20 cellular contexts compared by ENCODE assay signal in the genomic region with DNA sequence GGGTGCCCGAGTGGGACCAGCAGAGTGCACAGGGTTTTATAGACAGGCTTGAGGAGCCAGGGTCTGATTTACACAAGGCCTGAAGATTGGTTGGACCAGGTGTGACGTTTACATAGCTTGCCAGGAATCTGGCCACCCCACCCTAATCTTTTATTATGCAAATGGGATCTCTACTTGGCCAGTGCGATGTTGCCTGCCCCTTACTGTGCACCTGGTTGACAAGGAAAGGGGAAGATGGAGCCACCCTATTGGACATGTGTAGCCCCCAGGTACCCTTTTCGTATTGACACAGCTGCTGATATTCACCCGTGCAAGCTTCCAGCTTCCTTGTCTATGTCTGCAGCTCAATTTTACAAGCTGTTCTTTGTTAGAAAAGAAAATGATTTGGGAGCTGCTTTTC.
DNase-seq lines count a peak whose midpoint lies in the region; ATAC-seq and TF ChIP-seq lines count a peak whose summit lies in the region.
"Had no signal": no experiment of that assay in that cellular context is flagged by ENCODE, and none has a peak within 500 bp of the region (broad histone marks: within the 10 kb centered on the region; RNA-seq: fewer than 3 reads in every experiment).

No MANE protein-coding gene starts in this region.

- TF ChIP-seq POLR2A in IMR-90 (IDR thresholded peaks at IDR 0.05; ENCODE audit: low read depth, low read length) (no peak), GM18505 (IDR thresholded peaks at IDR 0.05; ENCODE audit: borderline replicate concordance, extremely low read depth, insufficient read depth, insufficient read length) (no peak)

- peaks cover 19 to 31% of the 10 kb centered on the region in 2 donors for H3K27me3 Mint-ChIP-seq in CD4-positive, alpha-beta memory T cell

- H3K27ac ChIP-seq in 22Rv1 (peak overlapping the region; percentile 51), IMR-90 (ENCODE audit: insufficient read depth, low read length) (no peak overlapping the region), VCaP (peak overlapping the region; percentile 76)
- no peak overlapping the region for H3K27ac ChIP-seq in CD4-positive, alpha-beta memory T cell (ENCODE audit: low read depth, low read length)
- H3K27ac ChIP-seq: A549, brain microvascular endothelial cell, GM23248, upper lobe of left lung had no signal

- H2BK5ac ChIP-seq in IMR-90 (ENCODE audit: low read depth, low read length, poor library complexity, severe bottlenecking): no peak overlapping the region

- no peak overlapping the region for H3K27ac Mint-ChIP-seq in CD4-positive, alpha-beta memory T cell
- H3K27ac Mint-ChIP-seq: activated CD4-positive, alpha-beta memory T cell treated with anti-CD3 and anti-CD28 coated beads, Interleukin-2, amount 10 ng/mL, durations not matched to agents 7 days and 5 days; activated naive CD8-positive, alpha-beta T cell treated with anti-CD3 and anti-CD28 coated beads for 36 hours; CD14-positive monocyte; stimulated activated naive CD8-positive, alpha-beta T cell treated with anti-CD3 and anti-CD28 coated beads, Interleukin-15, Interleukin-2, amounts not matched to agents 100 ng/mL and 50 ng/mL, for 24 hours had no signal

- TF ChIP-seq CTCF in 22Rv1 (IDR thresholded peaks at IDR 0.05): no peak
- no peak for TF ChIP-seq CTCF in IMR-90 (conservative IDR thresholded peaks at IDR 0.05; ENCODE audit: low read depth, low read length)
- no peak for TF ChIP-seq CTCF in VCaP (conservative IDR thresholded peaks at IDR 0.05)

- no peak overlapping the region for H2AK9ac ChIP-seq in IMR-90 (replicated peaks; ENCODE audit: low read depth, low read length, poor library complexity)

- no TSS peak for BruUV-seq in IMR-90 (replicated peaks; lab: Mats Ljungman, UMichigan)

- no peak overlapping the region for H3K23ac ChIP-seq in IMR-90 (ENCODE audit: low read depth, low read length)

- no peak for TF ChIP-seq RAD21 in IMR-90 (IDR thresholded peaks at IDR 0.05; ENCODE audit: low read length)

- no peak overlapping the region for H3K4me3 ChIP-seq in IMR-90 (ENCODE audit: insufficient read depth, low read depth, low read length)
- no peak overlapping the region for H3K4me3 ChIP-seq in CD4-positive, alpha-beta memory T cell (ENCODE audit: low read length in 2 of 2)
- H3K4me3 ChIP-seq: A549, GM23248, upper lobe of left lung had no signal

- in situ Hi-C loops in IMR-90 (cut with MboI; ENCODE audit: low sequenced_read_pairs): no loop called here

- no peak for ATAC-seq in IMR-90 (ENCODE audit: low read depth)
- ATAC-seq in HG03565 (IDR thresholded peaks at IDR 0.05; ENCODE audit: unreplicated experiment): no peak
- ATAC-seq in GM18505 (IDR thresholded peaks at IDR 0.05; ENCODE audit: unreplicated experiment): no peak
- no peak for ATAC-seq in GM19463 (IDR thresholded peaks at IDR 0.05; ENCODE audit: unreplicated experiment)
- ATAC-seq: A549 had no signal

- no peak overlapping the region for H4K91ac ChIP-seq in IMR-90 (ENCODE audit: insufficient read depth, low read depth, low read length)

- H3K4me1 Mint-ChIP-seq in CD4-positive, alpha-beta memory T cell: no peaks in the 10 kb centered on the region
- H3K4me1 Mint-ChIP-seq: activated CD4-positive, alpha-beta memory T cell treated with anti-CD3 and anti-CD28 coated beads, Interleukin-2, amount 10 ng/mL, durations not matched to agents 7 days and 5 days; activated naive CD8-positive, alpha-beta T cell treated with anti-CD3 and anti-CD28 coated beads for 36 hours had no signal

- 0 out of 2 replicates have a peak, but pooled peaks cover 4% of the 10 kb centered on the region for H3K9me3 ChIP-seq in IMR-90 (ENCODE audit: control insufficient read depth, insufficient read depth, low read length)
- no peaks in the 10 kb centered on the region for H3K9me3 ChIP-seq in CD4-positive, alpha-beta memory T cell (ENCODE audit: control insufficient read depth in 1 of 2, low read length in 2 of 2)
- H3K9me3 ChIP-seq: upper lobe of left lung had no signal

- peaks cover 3 to 11% of the 10 kb centered on the region in 2 experiments; a peak in 2 of 4 replicates for H3K79me1 ChIP-seq in IMR-90 (ENCODE audit: low read depth in 1 of 2, low read length in 2 of 2)

- no peaks in the 10 kb centered on the region for H3K27me3 ChIP-seq in IMR-90 (ENCODE audit: control insufficient read depth, insufficient read depth, low read length)
- no peaks in the 10 kb centered on the region for H3K27me3 ChIP-seq in CD4-positive, alpha-beta memory T cell (ENCODE audit: insufficient read depth, low read length)
- H3K27me3 ChIP-seq: brain microvascular endothelial cell, upper lobe of left lung had no signal

- H3K18ac ChIP-seq in IMR-90 (ENCODE audit: low read depth, low read length): no peak overlapping the region

- dilution Hi-C loops in IMR-90 (cut with HindIII; ENCODE audit: low sequenced_read_pairs, unreplicated experiment): no loop called here

- peaks cover 6% of the 10 kb centered on the region for H3K4me1 ChIP-seq in IMR-90 (ENCODE audit: control insufficient read depth, insufficient read depth, low read length)
- H3K4me1 ChIP-seq in CD4-positive, alpha-beta memory T cell (ENCODE audit: insufficient read depth, low read length): no peaks in the 10 kb centered on the region
- H3K4me1 ChIP-seq: A549 had no signal

- no peaks in the 10 kb centered on the region for H3K36me3 Mint-ChIP-seq in CD4-positive, alpha-beta memory T cell
- H3K36me3 Mint-ChIP-seq: activated naive CD8-positive, alpha-beta T cell treated with anti-CD3 and anti-CD28 coated beads for 36 hours; CD14-positive monocyte had no signal

- H2BK20ac ChIP-seq in IMR-90 (ENCODE audit: low read depth, low read length): no peak overlapping the region

- no peaks in the 10 kb centered on the region for H4K20me1 ChIP-seq in IMR-90 (ENCODE audit: insufficient read depth, low read length)

- peaks cover 0 to 11% (median 6%) of the 10 kb centered on the region in 8 donors for H3K9me3 Mint-ChIP-seq in CD4-positive, alpha-beta memory T cell
- H3K9me3 Mint-ChIP-seq: activated CD4-positive, alpha-beta memory T cell treated with anti-CD3 and anti-CD28 coated beads, Interleukin-2, amount 10 ng/mL, durations not matched to agents 7 days and 5 days; stimulated activated naive CD8-positive, alpha-beta T cell treated with anti-CD3 and anti-CD28 coated beads, Interleukin-15, Interleukin-2, amounts not matched to agents 100 ng/mL and 50 ng/mL, for 24 hours had no signal

- H4K5ac ChIP-seq in IMR-90 (ENCODE audit: low read depth, low read length): peak overlapping the region; percentile 60; the same call in 1 of the 2 replicates

- no peak overlapping the region for H3K14ac ChIP-seq in IMR-90 (replicated peaks; ENCODE audit: low read depth, low read length)

- 0 out of 2 replicates have a peak overlapping the region, but pooled peaks have one; percentile 10 for H3K4ac ChIP-seq in IMR-90 (ENCODE audit: low read depth, low read length)

- no peak overlapping the region for H3K9ac ChIP-seq in IMR-90 (ENCODE audit: low read depth, low read length)
- H3K9ac ChIP-seq: GM23248 had no signal

- CTCF ChIA-PET in IMR-90 (lab: Yijun Ruan, JAX): interaction anchor here (0.7 kb wide), 1 partner anchor 61 kb away, joined by 5 read pairs; no protein-coding TSS in a partner anchor
- CTCF ChIA-PET in CD4-positive, alpha-beta memory T cell (lab: Charles Lee; ENCODE audit: partially characterized antibody): interaction anchor here (0.6 kb wide), 1 partner anchor 205 kb away, joined by 3 read pairs; no protein-coding TSS in a partner anchor

- POLR2A ChIA-PET in IMR-90 (lab: Charles Lee; ENCODE audit: unreplicated experiment): no interaction called here
- POLR2A ChIA-PET in CD4-positive, alpha-beta memory T cell (lab: Charles Lee; ENCODE audit: partially characterized antibody): no interaction called here

- DNase-seq in IMR-90 (no peak), NCI-H2196 (lab: John Stamatoyannopoulos, UW; ENCODE audit: unreplicated experiment) (peak; percentile 75)
- no peak for DNase-seq in CD4-positive, alpha-beta memory T cell
- DNase-seq: activated CD4-positive, alpha-beta memory T cell treated with anti-CD3 and anti-CD28 coated beads, Interleukin-2, amount 10 ng/mL, durations not matched to agents 7 days and 5 days; activated naive CD8-positive, alpha-beta T cell treated with anti-CD3 and anti-CD28 coated beads for 36 hours; activated T-cell treated with anti-CD3 and anti-CD28 coated beads, Interleukin-2, amount 50 U/mL, for 48 hours; brain microvascular endothelial cell; EL; GM23248; kidney; NCI-H446; upper lobe of left lung had no signal

- no peak overlapping the region for H2BK120ac ChIP-seq in IMR-90 (ENCODE audit: low read depth, low read length)

- no peak overlapping the region for H3K4me2 ChIP-seq in IMR-90 (ENCODE audit: low read depth, low read length)
- H3K4me2 ChIP-seq: A549 had no signal

- no peak overlapping the region for H3K56ac ChIP-seq in IMR-90 (ENCODE audit: extremely low read depth, insufficient read depth, low read length)

- H3K9me1 ChIP-seq in IMR-90 (ENCODE audit: insufficient read depth, low read length): 0 out of 2 replicates have a peak, but pooled peaks cover 5% of the 10 kb centered on the region

- intact Hi-C loops in IMR-90 (cut with micrococcal nuclease): no loop called here
- intact Hi-C loops in CD4-positive, alpha-beta memory T cell (cut with micrococcal nuclease): no loop called here

- no peak overlapping the region for H2BK15ac ChIP-seq in IMR-90 (ENCODE audit: low read depth, low read length)

- peak overlapping the region; percentile 37; the same call in 1 of the 2 replicates for H2AK5ac ChIP-seq in IMR-90 (ENCODE audit: low read depth, low read length)

- H4K8ac ChIP-seq in IMR-90 (ENCODE audit: low read depth in 2 of 2, low read length in 2 of 2): no peak overlapping the region

- H3K36me3 ChIP-seq in IMR-90 (ENCODE audit: control insufficient read depth, insufficient read depth, low read length): peaks cover 9% of the 10 kb centered on the region; the same call in 1 of the 2 replicates
- no peaks in the 10 kb centered on the region for H3K36me3 ChIP-seq in CD4-positive, alpha-beta memory T cell (ENCODE audit: insufficient read depth, low read length)
- H3K36me3 ChIP-seq: upper lobe of left lung had no signal

- no peak overlapping the region for H2AFZ ChIP-seq in IMR-90 (replicated peaks; ENCODE audit: low read length, poor library complexity)
- H2AFZ ChIP-seq: GM23248 had no signal

- H3K4me3 Mint-ChIP-seq in CD4-positive, alpha-beta memory T cell: no peak overlapping the region
- H3K4me3 Mint-ChIP-seq: activated CD4-positive, alpha-beta memory T cell treated with anti-CD3 and anti-CD28 coated beads, Interleukin-2, amount 10 ng/mL, durations not matched to agents 7 days and 5 days; activated naive CD8-positive, alpha-beta T cell treated with anti-CD3 and anti-CD28 coated beads for 36 hours; CD14-positive monocyte; stimulated activated naive CD8-positive, alpha-beta T cell treated with anti-CD3 and anti-CD28 coated beads, Interleukin-15, Interleukin-2, amounts not matched to agents 100 ng/mL and 50 ng/mL, for 24 hours had no signal

- no CpG with 5 or more reads among the region's 5 CpGs for WGBS in IMR-90 (ENCODE audit: extremely low coverage in 2 of 2, insufficient read length in 1 of 2), 2 experiments

TF ChIP-seq in IMR-90, 13 proteins besides CTCF, POLR2A, EP300 and RAD21 (continues in another document):
- TF ChIP-seq BHLHE40 (IDR thresholded peaks at IDR 0.05; ENCODE audit: low read depth, low read length): no peak

Comparison
In these comparisons a context has a peak if more than half of its experiments do, and no peak if none do; other contexts are left out.
1. H3K27ac ChIP-seq: peak in 22Rv1 (single experiment) and VCaP (single experiment); none in IMR-90 (single experiment) and CD4-positive, alpha-beta memory T cell (single experiment).